1 cellular context compared by ENCODE assay signal in genomic region chr1:111225717-111226400, GRCh38.
TF ChIP-seq lines count a peak whose summit lies in the region.

No MANE protein-coding gene starts in this region.

TF ChIP-seq in WTC11, 78 proteins besides CTCF, POLR2A, EP300 and RAD21 (continued from another document):
- TF ChIP-seq ZNF425 (CRISPR knock-in tag; conservative IDR thresholded peaks at IDR 0.05) (no peak), ZNF138 (CRISPR knock-in tag; conservative IDR thresholded peaks at IDR 0.05) (no peak), E2F1 (CRISPR knock-in tag; IDR thresholded peaks at IDR 0.05) (no peak), USF1 (CRISPR knock-in tag; IDR thresholded peaks at IDR 0.05) (no peak), JAZF1 (CRISPR knock-in tag; IDR thresholded peaks at IDR 0.05) (no peak), TEAD1 (CRISPR knock-in tag; IDR thresholded peaks at IDR 0.05) (no peak), USF2 (CRISPR knock-in tag; IDR thresholded peaks at IDR 0.05) (no peak), STAT6 (CRISPR knock-in tag; conservative IDR thresholded peaks at IDR 0.05; ENCODE audit: low read depth) (no peak), NFE2L1 (CRISPR knock-in tag; IDR thresholded peaks at IDR 0.05) (no peak), CDX4 (CRISPR knock-in tag; IDR thresholded peaks at IDR 0.05; ENCODE audit: borderline replicate concordance) (no peak), NR3C1 (CRISPR knock-in tag; conservative IDR thresholded peaks at IDR 0.05; ENCODE audit: low read depth) (no peak), TCF7 (CRISPR knock-in tag; IDR thresholded peaks at IDR 0.05; ENCODE audit: low read depth) (no peak), ATF6 (CRISPR knock-in tag; IDR thresholded peaks at IDR 0.05) (no peak), PRRX2 (CRISPR knock-in tag; IDR thresholded peaks at IDR 0.05) (no peak), ATF3 (CRISPR knock-in tag; conservative IDR thresholded peaks at IDR 0.05) (no peak), ZNF512 (CRISPR knock-in tag; IDR thresholded peaks at IDR 0.05; ENCODE audit: borderline replicate concordance) (no peak), ERG (CRISPR knock-in tag; IDR thresholded peaks at IDR 0.05) (no peak), ZNF263 (CRISPR knock-in tag; IDR thresholded peaks at IDR 0.05; ENCODE audit: low read depth) (no peak), GABPB1 (CRISPR knock-in tag; IDR thresholded peaks at IDR 0.05) (no peak)
